In the genomic region with DNA sequence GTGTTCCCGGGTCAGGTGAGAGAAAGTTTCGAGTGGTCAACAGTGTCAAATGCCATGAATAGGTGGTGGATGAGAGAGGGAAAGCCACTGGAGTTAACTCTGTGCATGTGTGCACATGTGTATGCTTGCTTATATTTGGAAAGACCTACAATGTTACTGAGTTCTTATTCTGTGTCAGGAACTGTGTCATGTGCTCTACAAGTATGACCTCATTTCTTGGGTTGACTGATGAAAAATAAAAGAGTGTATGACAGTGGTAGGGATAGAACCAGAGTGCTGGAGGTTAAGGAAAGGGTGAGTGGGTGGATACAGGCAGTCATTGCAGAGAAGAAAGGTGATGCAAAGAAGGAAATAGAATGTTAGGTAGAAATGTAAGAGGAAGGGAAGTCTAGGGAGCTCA, we compare ENCODE assay signal across 38 cellular contexts. TPM values are rescaled to one million over a fixed set of nuclear protein-coding genes. Genes with fewer than 3 reads are reported as not detected.
DNase-seq lines count a peak whose midpoint lies in the region; ATAC-seq, FAIRE-seq and TF ChIP-seq lines count a peak whose summit lies in the region.
"Had no signal": no experiment of that assay in that cellular context is flagged by ENCODE, and none has a peak within 500 bp of the region (broad histone marks: within the 10 kb centered on the region; RNA-seq: fewer than 3 reads in every experiment).

No MANE protein-coding gene starts in this region.

- H3K27ac ChIP-seq in HepG2 (ENCODE audit: extremely low read length, insufficient read depth, low read length) (no peak overlapping the region), right lobe of liver (no peak overlapping the region)
- H3K27ac ChIP-seq: 22Rv1; A549; BLaER1; BLaER1 treated with 17β-estradiol and CSF1 and Interleukin-3, amounts not matched to agents 10 nM and 100 nM; C4-2B had no signal

- H4K20me1 ChIP-seq in HepG2 (ENCODE audit: insufficient read depth, low read length): no peaks in the 10 kb centered on the region
- H4K20me1 ChIP-seq: BLaER1 had no signal

- in situ Hi-C loops in HepG2 (cut with HindIII; ENCODE audit: extremely low pct_ligation_motif_present, low pct_unique_long_range_greater_than_20kb): no loop called here

- intact Hi-C loops in activated CD4-positive, alpha-beta T cell treated with anti-CD3 and anti-CD28 coated beads for 36 hours (cut with DNase I, micrococcal nuclease): no loop called here
- intact Hi-C loops in HepG2 (cut with micrococcal nuclease; ENCODE audit: unreplicated experiment): no loop called here
- intact Hi-C loops in right lobe of liver (cut with DNase I): no loop called here

- no peaks in the 10 kb centered on the region for H3K79me2 ChIP-seq in HepG2 (ENCODE audit: insufficient read depth, low read length)

- ATAC-seq in activated CD4-positive, alpha-beta T cell treated with anti-CD3 and anti-CD28 coated beads for 36 hours: peak; percentile 39
- ATAC-seq in HepG2 (no peak), right lobe of liver (no peak), HG03045 (IDR thresholded peaks at IDR 0.05; ENCODE audit: unreplicated experiment) (no peak)
- ATAC-seq: A549; CD8-positive, alpha-beta T cell had no signal

- POLR2A ChIA-PET in activated CD4-positive, alpha-beta T cell treated with anti-CD3 and anti-CD28 coated beads for 36 hours (lab: Charles Lee): no interaction called here
- POLR2A ChIA-PET in HepG2 (lab: Yijun Ruan, JAX): no interaction called here

- BruUV-seq in HepG2 (replicated peaks; lab: Mats Ljungman, UMichigan): no TSS peak

- no peak for DNase-seq in activated CD4-positive, alpha-beta T cell treated with anti-CD3 and anti-CD28 coated beads for 36 hours
- DNase-seq in activated CD4-positive, alpha-beta T cell treated with anti-CD3 and anti-CD28 coated beads, Interleukin-2, amount 50 U/mL, for 48 hours: no peak
- DNase-seq in HepG2 (ENCODE audit: low spot score): no peak
- DNase-seq in right lobe of liver: no peak
- peak; percentile 0 for DNase-seq in bronchial epithelial cell (ENCODE audit: low read depth)
- DNase-seq: 8988T; ACHN; AML-193; C1 segment of cervical spinal cord; Caco-2; Calu3; CD4-positive, alpha-beta memory T cell; CD4-positive, alpha-beta T cell; CD4-positive, CD25-positive, alpha-beta regulatory T cell; CD8-positive, alpha-beta memory T cell; CD8-positive, alpha-beta T cell; COR-L47; DMS 273 treated with DMSO at 0.1 percent for 48 hours; DMS153; DMS53; DMS79; DMS79 treated with DMSO at 0.1 percent for 48 hours; DND-41; EL had no signal

- H3K4me2 ChIP-seq in HepG2 (ENCODE audit: low read depth, low read length): no peak overlapping the region
- H3K4me2 ChIP-seq: A549; BLaER1; BLaER1 treated with 17β-estradiol and CSF1 and Interleukin-3, amounts not matched to agents 10 nM and 100 nM had no signal

- H3K27me3 Mint-ChIP-seq in activated CD4-positive, alpha-beta T cell treated with anti-CD3 and anti-CD28 coated beads for 36 hours: peaks cover 17% of the 10 kb centered on the region
- H3K27me3 Mint-ChIP-seq: CD4-positive, CD25-positive, alpha-beta regulatory T cell had no signal

- H3K9me3 Mint-ChIP-seq in activated CD4-positive, alpha-beta T cell treated with anti-CD3 and anti-CD28 coated beads for 36 hours (ENCODE audit: low read depth): no peaks in the 10 kb centered on the region
- H3K9me3 Mint-ChIP-seq: CD4-positive, alpha-beta T cell; CD8-positive, alpha-beta T cell had no signal

- no peaks in the 10 kb centered on the region for H3K36me3 Mint-ChIP-seq in activated CD4-positive, alpha-beta T cell treated with anti-CD3 and anti-CD28 coated beads for 36 hours (ENCODE audit: low read depth)
- H3K36me3 Mint-ChIP-seq: CD14-positive monocyte; CD4-positive, alpha-beta memory T cell; CD4-positive, CD25-positive, alpha-beta regulatory T cell; CD8-positive, alpha-beta T cell had no signal

- no peak for FAIRE-seq in HepG2 (lab: Jason Lieb, UNC)
- no peak for FAIRE-seq in bronchial epithelial cell (lab: Jason Lieb, UNC)
- FAIRE-seq: A204.1, D721Med had no signal

- no peaks in the 10 kb centered on the region for H3K4me1 ChIP-seq in HepG2 (ENCODE audit: insufficient read depth, low read length)
- H3K4me1 ChIP-seq in right lobe of liver: no peaks in the 10 kb centered on the region
- H3K4me1 ChIP-seq: A549; BLaER1; BLaER1 treated with 17β-estradiol and CSF1 and Interleukin-3, amounts not matched to agents 10 nM and 100 nM; Caco-2 had no signal

- no peak for TF ChIP-seq CTCF in HepG2 (CRISPR knock-in tag; IDR thresholded peaks at IDR 0.05)
- TF ChIP-seq CTCF in right lobe of liver (IDR thresholded peaks at IDR 0.05): no peak
- no peak for TF ChIP-seq CTCF in bronchial epithelial cell (IDR thresholded peaks at IDR 0.05; ENCODE audit: insufficient read depth, low read length, severe bottlenecking)

- H3K36me3 ChIP-seq in HepG2 (replicated peaks in 1 of 2; ENCODE audit: control insufficient read depth in 1 of 2, insufficient read depth in 2 of 2, low read length in 2 of 2): no peaks in the 10 kb centered on the region
- H3K36me3 ChIP-seq in right lobe of liver: no peaks in the 10 kb centered on the region
- H3K36me3 ChIP-seq in bronchial epithelial cell (ENCODE audit: control insufficient read depth, insufficient read depth, low read length): no peaks in the 10 kb centered on the region
- H3K36me3 ChIP-seq: BE2C; BLaER1; BLaER1 treated with 17β-estradiol and CSF1 and Interleukin-3, amounts not matched to agents 10 nM and 100 nM had no signal

- 4% methylated on average over 2 of the region's 2 CpGs for WGBS in HepG2 (ENCODE audit: low lambda C conversion rate)
- 28% methylated on average over 2 of the region's 2 CpGs for WGBS in right lobe of liver (ENCODE audit: insufficient coverage, low coverage, low lambda C conversion rate, missing lambda C conversion rate)

- no peak overlapping the region for H3K4me3 Mint-ChIP-seq in activated CD4-positive, alpha-beta T cell treated with anti-CD3 and anti-CD28 coated beads for 36 hours
- H3K4me3 Mint-ChIP-seq: B cell; CD14-positive monocyte; CD4-positive, alpha-beta memory T cell; CD4-positive, alpha-beta T cell; CD4-positive, CD25-positive, alpha-beta regulatory T cell; CD8-positive, alpha-beta memory T cell; CD8-positive, alpha-beta T cell had no signal

- no peak overlapping the region for H2AFZ ChIP-seq in HepG2 (ENCODE audit: low read length)

- no peak overlapping the region for H3K4me3 ChIP-seq in HepG2 (replicated peaks in 1 of 3; ENCODE audit: insufficient read depth in 1 of 3, low read depth in 2 of 3, low read length in 3 of 3)
- H3K4me3 ChIP-seq in right lobe of liver: no peak overlapping the region
- H3K4me3 ChIP-seq in bronchial epithelial cell (ENCODE audit: low read depth, low read length): no peak overlapping the region
- H3K4me3 ChIP-seq: A549; BLaER1; BLaER1 treated with 17β-estradiol and CSF1 and Interleukin-3, amounts not matched to agents 10 nM and 100 nM had no signal

- TF ChIP-seq RAD21 in HepG2 (CRISPR knock-in tag; IDR thresholded peaks at IDR 0.05): no peak

- H3K4me1 Mint-ChIP-seq in activated CD4-positive, alpha-beta T cell treated with anti-CD3 and anti-CD28 coated beads for 36 hours: no peaks in the 10 kb centered on the region
- H3K4me1 Mint-ChIP-seq: B cell; CD14-positive monocyte; CD4-positive, alpha-beta memory T cell; CD4-positive, CD25-positive, alpha-beta regulatory T cell; CD8-positive, alpha-beta memory T cell had no signal

- H3K27ac Mint-ChIP-seq in activated CD4-positive, alpha-beta T cell treated with anti-CD3 and anti-CD28 coated beads for 36 hours: no peak overlapping the region
- H3K27ac Mint-ChIP-seq: B cell; CD14-positive monocyte; CD4-positive, alpha-beta memory T cell; CD4-positive, alpha-beta T cell; CD4-positive, CD25-positive, alpha-beta regulatory T cell; CD8-positive, alpha-beta memory T cell; CD8-positive, alpha-beta T cell had no signal

- TF ChIP-seq POLR2A in HepG2 (IDR thresholded peaks at IDR 0.05; ENCODE audit: insufficient read depth in 1 of 2, low read depth in 2 of 2, low read length in 2 of 2): no peak
- TF ChIP-seq POLR2A in right lobe of liver (IDR thresholded peaks at IDR 0.05): no peak

- no peaks in the 10 kb centered on the region for H3K9me3 ChIP-seq in HepG2 (ENCODE audit: low read length)
- no peaks in the 10 kb centered on the region for H3K9me3 ChIP-seq in right lobe of liver
- H3K9me3 ChIP-seq: A549; BE2C; BLaER1; BLaER1 treated with 17β-estradiol and CSF1 and Interleukin-3, amounts not matched to agents 10 nM and 100 nM; Caco-2 had no signal

- no peak for TF ChIP-seq EP300 in HepG2 (IDR thresholded peaks at IDR 0.05; ENCODE audit: low read depth in 2 of 2, low read length in 2 of 2)
- TF ChIP-seq EP300 in HepG2 (CRISPR knock-in tag; IDR thresholded peaks at IDR 0.05; ENCODE audit: borderline replicate concordance): no peak

- H3K9ac ChIP-seq in HepG2 (ENCODE audit: insufficient read depth, low read depth, low read length): no peak overlapping the region
- H3K9ac ChIP-seq: BLaER1; BLaER1 treated with 17β-estradiol and CSF1 and Interleukin-3, amounts not matched to agents 10 nM and 100 nM had no signal

- H3K27me3 ChIP-seq in HepG2 (ENCODE audit: control insufficient read depth in 1 of 2, insufficient read depth in 2 of 2, low read length in 2 of 2): no peaks in the 10 kb centered on the region
- H3K27me3 ChIP-seq in right lobe of liver: no peaks in the 10 kb centered on the region
- H3K27me3 ChIP-seq in bronchial epithelial cell (ENCODE audit: control insufficient read depth, insufficient read depth, low read length): no peaks in the 10 kb centered on the region
- H3K27me3 ChIP-seq: BE2C had no signal

- CTCF ChIA-PET in activated CD4-positive, alpha-beta T cell treated with anti-CD3 and anti-CD28 coated beads for 36 hours (lab: Charles Lee): no interaction called here
- CTCF ChIA-PET in HepG2 (lab: Yijun Ruan, JAX; ENCODE audit: low intra/inter-chr PET ratio, low total read pairs): no interaction called here

RNA-seq across cellular contexts. Expression of gene DGKK, which starts 22.1 kb away (rescaled TPM):
- not detected for total RNA-seq in activated CD4-positive, alpha-beta T cell treated with anti-CD3 and anti-CD28 coated beads for 36 hours
- total RNA-seq in HepG2 (2016; rRNA removed; fragmentation: Illumina TruSeq; extraction: Trizol): 24.0 and 43.2 TPM in 2 replicates
- total RNA-seq in HepG2 (2016; cell fraction: cytosol; rRNA removed; fragmentation: Illumina TruSeq; extraction: Trizol; ENCODE audit: low read depth): 2.0 and 2.5 TPM in 2 replicates
- 23.7 and 41.0 TPM in 2 replicates for total RNA-seq in HepG2 (2016; cell fraction: insoluble cytoplasmic fraction; rRNA removed; fragmentation: Illumina TruSeq; extraction: Trizol)
- 12.3 and 12.6 TPM in 2 replicates for total RNA-seq in HepG2 (2016; cell fraction: membrane; rRNA removed; fragmentation: Illumina TruSeq; extraction: Trizol)
- total RNA-seq in HepG2 (2016; cell fraction: nucleus; rRNA removed; fragmentation: Illumina TruSeq; extraction: Trizol): 20.4 and 22.0 TPM in 2 replicates
- 6.2 and 11.0 TPM in 2 replicates for polyA plus RNA-seq in HepG2 (2011; rRNA removed)
- polyA plus RNA-seq in HepG2 (2011; cell fraction: cytosol; rRNA removed): 6.8 and 6.9 TPM in 2 replicates
- polyA plus RNA-seq in HepG2 (2011; cell fraction: nucleus; rRNA removed): 5.0 and 6.5 TPM in 2 replicates
- 3.4 and 6.0 TPM in 2 replicates for polyA plus RNA-seq in HepG2 (2012)
- polyA plus RNA-seq in HepG2 (2016; cell fraction: cytosol; fragmentation: Illumina TruSeq; extraction: Trizol; ENCODE audit: low read depth): 1.1 and 1.2 TPM in 2 replicates
- 28.6 and 30.8 TPM in 2 replicates for polyA plus RNA-seq in HepG2 (2016; cell fraction: insoluble cytoplasmic fraction; fragmentation: Illumina TruSeq; extraction: Trizol; ENCODE audit: low read depth)
- polyA plus RNA-seq in HepG2 (2016; cell fraction: membrane; fragmentation: Illumina TruSeq; extraction: Trizol; ENCODE audit: low read depth): 4.5 and 5.0 TPM in 2 replicates
- polyA plus RNA-seq in HepG2 (2016; cell fraction: nucleus; fragmentation: Illumina TruSeq; extraction: Trizol; ENCODE audit: insufficient read depth, low read depth): 19.8 and 21.3 TPM in 2 replicates
- 16.2 TPM in 1 of 2 replicates, not detected in the other for polyA minus RNA-seq in HepG2 (2011; rRNA and poly(A)+ RNA removed; ENCODE audit: low replicate concordance)
- polyA minus RNA-seq in HepG2 (2011; cell fraction: cytosol; rRNA and poly(A)+ RNA removed): 7.6 and 12.5 TPM in 2 replicates
- polyA minus RNA-seq in HepG2 (2011; cell fraction: nucleus; rRNA and poly(A)+ RNA removed): 9.1 and 10.9 TPM in 2 replicates
- total RNA-seq in right lobe of liver: under 1 TPM in 1 of 6 experiments, not detected in 5; 0.02 TPM
- not detected in 2 replicates for total RNA-seq in bronchial epithelial cell
- total RNA-seq: A172; B cell; Calu3; CD4-positive, alpha-beta memory T cell; CD4-positive, alpha-beta T cell; CD4-positive, CD25-positive, alpha-beta regulatory T cell; CD8-positive, alpha-beta memory T cell; CD8-positive, alpha-beta T cell had no signal
- polyA plus RNA-seq: A549; AG04450; BJ; CD14-positive monocyte; CD4-positive, alpha-beta memory T cell; CD4-positive, CD25-positive, alpha-beta regulatory T cell; CD8-positive, alpha-beta memory T cell had no signal
